In the genomic region with DNA sequence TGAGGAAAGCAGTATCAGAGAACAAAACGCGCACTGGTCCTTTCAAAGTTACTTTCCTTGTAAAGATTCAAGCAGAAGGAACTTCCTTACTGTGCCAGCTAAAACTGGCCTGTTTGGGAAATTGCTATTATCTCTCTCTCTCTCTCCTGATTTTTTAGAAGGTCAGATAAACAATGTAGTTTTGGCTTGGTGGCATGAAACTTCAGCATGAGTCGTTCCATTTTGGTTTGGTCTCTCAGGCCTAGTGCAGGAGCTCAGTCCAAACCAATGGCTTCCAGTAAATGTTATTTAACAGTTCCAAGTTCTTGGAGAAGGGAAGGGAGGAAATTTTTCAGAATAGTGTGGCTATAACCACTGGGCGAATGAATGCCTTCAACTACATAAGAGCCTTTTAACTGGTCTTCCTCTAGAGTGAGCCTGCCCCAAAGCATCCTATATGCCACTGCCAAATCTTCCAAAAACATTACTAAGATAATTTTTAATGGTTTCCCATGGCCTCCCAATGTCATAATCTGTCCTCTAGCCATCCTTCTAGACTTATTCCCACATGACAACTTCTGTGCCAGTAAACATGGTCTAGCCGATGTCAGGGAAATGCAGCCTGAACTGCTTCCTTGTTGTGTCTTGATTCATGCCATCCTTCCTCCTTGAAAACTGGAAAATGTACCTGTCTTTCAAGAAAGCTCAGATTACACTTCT, we compare ENCODE assay signal across 10 cellular contexts. TPM values are rescaled to one million over a fixed set of nuclear protein-coding genes. Genes with fewer than 3 reads are reported as not detected.
DNase-seq lines count a peak whose midpoint lies in the region; ATAC-seq and TF ChIP-seq lines count a peak whose summit lies in the region.
"Had no signal": no experiment of that assay in that cellular context is flagged by ENCODE, and none has a peak within 500 bp of the region (broad histone marks: within the 10 kb centered on the region; RNA-seq: fewer than 3 reads in every experiment).

No MANE protein-coding gene starts in this region.

- CTCF ChIA-PET in BJ (lab: Yijun Ruan, JAX) = interaction anchor here (1.0 to 1.6 kb wide), 3 partner anchors 13 to 125 kb away, joined by 3 to 6 read pairs (median 4); no protein-coding TSS in a partner anchor

- peak; percentile 80 for DNase-seq in BJ (ENCODE audit: low read depth)
- peak; percentile 99 for DNase-seq in fibroblast of the aortic adventitia (ENCODE audit: low read depth)
- DNase-seq in sciatic nerve (ENCODE audit: low spot score) = no peak
- DNase-seq in NOMO-1 (lab: John Stamatoyannopoulos, UW; ENCODE audit: unreplicated experiment in 2 of 2) = no peak
- DNase-seq in DMS153 (lab: John Stamatoyannopoulos, UW) = no peak
- DNase-seq: Caco-2, NCI-H146 had no signal

- H3K4me3 ChIP-seq in BJ (ENCODE audit: low read depth, low read length) = no peak overlapping the region
- peak overlapping the region; percentile 15 for H3K4me3 ChIP-seq in fibroblast of the aortic adventitia (ENCODE audit: low read depth, low read length)

- POLR2A ChIA-PET in BJ (lab: Charles Lee) = no interaction called here

- peak; percentile 33; the same call in 2 of the 3 replicates for ATAC-seq in SK-N-SH treated with all-trans-retinoic acid at 6 μM for 48 hours
- ATAC-seq in sciatic nerve = peak; percentile 87
- ATAC-seq in GM21529 (IDR thresholded peaks at IDR 0.05; ENCODE audit: unreplicated experiment) = no peak
- ATAC-seq in HG02870 (IDR thresholded peaks at IDR 0.05; ENCODE audit: unreplicated experiment) = no peak

- intact Hi-C loops in sciatic nerve (cut with DNase I) = no loop called here

- no peak for TF ChIP-seq CTCF in BJ (IDR thresholded peaks at IDR 0.05; ENCODE audit: insufficient read depth, low read depth, low read length)
- TF ChIP-seq CTCF in fibroblast of the aortic adventitia (IDR thresholded peaks at IDR 0.05; ENCODE audit: insufficient read depth, low read length) = no peak

- H3K27me3 ChIP-seq in BJ (ENCODE audit: control insufficient read depth, insufficient read depth, low read length) = no peaks in the 10 kb centered on the region

- H3K36me3 ChIP-seq in BJ (ENCODE audit: control insufficient read depth, insufficient read depth, low read length) = no peaks in the 10 kb centered on the region

TF ChIP-seq in SK-N-SH treated with all-trans-retinoic acid at 6 μM for 48 hours, 23 proteins besides CTCF, POLR2A, EP300 and RAD21:
- no peak for TF ChIP-seq ESRRG (CRISPR knock-in tag; IDR thresholded peaks at IDR 0.05)
- no peak for TF ChIP-seq ZFP30 (CRISPR knock-in tag; IDR thresholded peaks at IDR 0.05)
- TF ChIP-seq ZNF70 (CRISPR knock-in tag; IDR thresholded peaks at IDR 0.05) = no peak
- no peak for TF ChIP-seq ZFP3 (CRISPR knock-in tag; IDR thresholded peaks at IDR 0.05)
- 0 out of 2 replicates have a peak, but pooled peaks have one; percentile 9 for TF ChIP-seq ISL1 (CRISPR knock-in tag; IDR thresholded peaks at IDR 0.05)
- TF ChIP-seq SNAI2 (CRISPR knock-in tag; IDR thresholded peaks at IDR 0.05) = 0 out of 2 replicates have a peak, but pooled peaks have one; percentile 64

RNA-seq across cellular contexts. Expression of gene SNX9, which starts 9.1 kb away (rescaled TPM):
- 74.8 and 75.1 TPM in 2 replicates for polyA plus RNA-seq in BJ (2011; rRNA removed)
- 29.7 and 39.0 TPM in 2 replicates for polyA minus RNA-seq in BJ (2011; rRNA and poly(A)+ RNA removed)
- total RNA-seq in fibroblast of the aortic adventitia (ENCODE audit: low replicate concordance) (108 and 182 TPM in 2 replicates), sciatic nerve (78.1 TPM)

Comparison
In these comparisons a context has a peak if more than half of its experiments do, and no peak if none do; other contexts are left out.
1. DNase-seq: peak in BJ (single experiment) and fibroblast of the aortic adventitia (single experiment); none in sciatic nerve (single experiment), NOMO-1 (0 of 2) and DMS153 (single experiment).
2. ATAC-seq: peak in SK-N-SH treated with all-trans-retinoic acid at 6 μM for 48 hours (single experiment) and sciatic nerve (single experiment); none in GM21529 (single experiment) and HG02870 (single experiment).